In the genomic region with DNA sequence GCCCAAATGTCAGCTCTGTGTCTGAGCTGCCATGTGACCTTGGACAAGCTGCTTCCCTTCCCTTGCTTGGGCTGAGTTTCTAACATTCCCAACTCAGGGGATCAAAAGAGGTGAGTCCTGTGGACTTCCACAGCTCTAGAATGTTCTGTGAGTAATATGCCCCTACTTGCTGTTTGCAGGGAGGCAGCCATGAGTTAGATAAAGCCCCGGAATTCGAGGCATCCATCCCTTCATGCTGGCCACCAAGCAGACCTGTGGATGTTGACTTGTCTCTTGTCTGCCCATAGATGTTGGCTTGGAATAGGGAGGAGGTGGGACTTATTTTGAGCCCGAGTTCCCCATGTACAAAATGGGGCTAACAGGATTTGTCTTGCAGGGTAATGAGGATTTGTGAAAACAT, we compare ENCODE assay signal across 12 cellular contexts.
"Had no signal": no experiment of that assay in that cellular context is flagged by ENCODE, and none has a peak within 500 bp of the region (broad histone marks: within the 10 kb centered on the region; RNA-seq: fewer than 3 reads in every experiment).

No MANE protein-coding gene starts in this region.

- H3K9me3 ChIP-seq: uterus had no signal

- ATAC-seq: left ventricle myocardium superior had no signal

- DNase-seq: activated CD4-positive, alpha-beta memory T cell treated with anti-CD3 and anti-CD28 coated beads for 36 hours; activated CD4-positive, CD25-positive, alpha-beta regulatory T cell treated with anti-CD3 and anti-CD28 coated beads, Interleukin-2, amount 50 U/mL, for 72 hours; activated CD8-positive, alpha-beta memory T cell treated with anti-CD3 and anti-CD28 coated beads, Interleukin-2, amount 50 U/mL, for 4 hours; activated naive CD4-positive, alpha-beta T cell; aorta; effector CD4-positive, alpha-beta T cell; left ventricle myocardium superior; stimulated activated CD4-positive, alpha-beta T cell treated with anti-CD3 and anti-CD28 coated beads, Interleukin-2, amount 100 ng/mL, for 48 hours; stimulated activated CD8-positive, alpha-beta memory T cell treated with anti-CD3 and anti-CD28 coated beads, Interleukin-4, amount 100 ng/mL, for 48 hours; T-helper 2 cell; uterus had no signal

- H3K9me3 Mint-ChIP-seq: activated CD4-positive, alpha-beta memory T cell treated with anti-CD3 and anti-CD28 coated beads for 36 hours had no signal

- H3K27ac Mint-ChIP-seq: activated CD4-positive, alpha-beta memory T cell treated with anti-CD3 and anti-CD28 coated beads for 36 hours had no signal

- H3K4me3 ChIP-seq: uterus had no signal

- H3K27me3 Mint-ChIP-seq: activated CD4-positive, alpha-beta memory T cell treated with anti-CD3 and anti-CD28 coated beads for 36 hours; progenitor cell of endocrine pancreas had no signal

- H3K27me3 ChIP-seq: uterus had no signal

- H3K27ac ChIP-seq: uterus had no signal

- H3K4me3 Mint-ChIP-seq: activated CD4-positive, alpha-beta memory T cell treated with anti-CD3 and anti-CD28 coated beads for 36 hours had no signal

- H3K36me3 ChIP-seq: uterus had no signal
